Comparison of ENCODE assay signal across 1 cellular context in genomic region chr16:12609937-12610699, GRCh38.
A peak's percentile ranks its signal among the peaks of the same experiment; 100 is the strongest.
TF ChIP-seq lines count a peak whose summit lies in the region.

No MANE protein-coding gene starts in this region.

TF ChIP-seq in HepG2, 621 proteins besides CTCF, POLR2A, EP300 and RAD21 (continued from another document and continues in another):
- TF ChIP-seq ZNF704 (CRISPR knock-in tag; IDR thresholded peaks at IDR 0.05; ENCODE audit: borderline replicate concordance) (no peak), KLF13 (CRISPR knock-in tag; IDR thresholded peaks at IDR 0.05) (no peak), ARHGAP35 (CRISPR knock-in tag; IDR thresholded peaks at IDR 0.05; ENCODE audit: borderline replicate concordance) (no peak), SRF (IDR thresholded peaks at IDR 0.05; ENCODE audit: low read depth, low read length) (no peak), ELK4 (CRISPR knock-in tag; IDR thresholded peaks at IDR 0.05; ENCODE audit: borderline replicate concordance) (no peak), ZNF354B (CRISPR knock-in tag; IDR thresholded peaks at IDR 0.05) (no peak), RARG (CRISPR knock-in tag; IDR thresholded peaks at IDR 0.05; ENCODE audit: low read depth) (no peak), GMEB1 (CRISPR knock-in tag; IDR thresholded peaks at IDR 0.05; ENCODE audit: borderline replicate concordance) (no peak), ZXDC (CRISPR knock-in tag; IDR thresholded peaks at IDR 0.05) (no peak), YY1 (IDR thresholded peaks at IDR 0.05; ENCODE audit: insufficient read depth, insufficient replicate concordance, low read depth, low read length) (no peak), ZNF503 (CRISPR knock-in tag; IDR thresholded peaks at IDR 0.05) (no peak), BCL6 (CRISPR knock-in tag; IDR thresholded peaks at IDR 0.05) (no peak), NFKBIZ (CRISPR knock-in tag; IDR thresholded peaks at IDR 0.05) (no peak), ZNF768 (CRISPR knock-in tag; IDR thresholded peaks at IDR 0.05) (no peak), KLF15 (CRISPR knock-in tag; IDR thresholded peaks at IDR 0.05; ENCODE audit: borderline replicate concordance) (no peak), MIER3 (CRISPR knock-in tag; IDR thresholded peaks at IDR 0.05; ENCODE audit: borderline replicate concordance) (no peak), NFIB (CRISPR knock-in tag; IDR thresholded peaks at IDR 0.05; ENCODE audit: borderline replicate concordance) (no peak), PREB (CRISPR knock-in tag; IDR thresholded peaks at IDR 0.05) (no peak), ZSCAN21 (CRISPR knock-in tag; IDR thresholded peaks at IDR 0.05; ENCODE audit: borderline replicate concordance) (no peak), ZKSCAN1 (IDR thresholded peaks at IDR 0.05; ENCODE audit: low read length) (no peak), ZNF816 (CRISPR knock-in tag; IDR thresholded peaks at IDR 0.05; ENCODE audit: borderline replicate concordance) (0 out of 2 replicates have a peak, but pooled peaks have one; percentile 47), KLF16 (CRISPR knock-in tag; IDR thresholded peaks at IDR 0.05) (no peak), RAD51 (IDR thresholded peaks at IDR 0.05; ENCODE audit: borderline replicate concordance) (no peak), ZC3H4 (CRISPR knock-in tag; IDR thresholded peaks at IDR 0.05; ENCODE audit: borderline replicate concordance) (no peak), DZIP1 (CRISPR knock-in tag; IDR thresholded peaks at IDR 0.05) (no peak), SP140L (CRISPR knock-in tag; IDR thresholded peaks at IDR 0.05; ENCODE audit: borderline replicate concordance) (no peak), FOSL2 (CRISPR knock-in tag; IDR thresholded peaks at IDR 0.05) (peak; percentile 71), BRF2 (CRISPR knock-in tag; IDR thresholded peaks at IDR 0.05) (no peak), HOXA5 (CRISPR knock-in tag; IDR thresholded peaks at IDR 0.05) (no peak), HCFC1 (IDR thresholded peaks at IDR 0.05; ENCODE audit: low read depth, low read length) (no peak), DNMT1 (CRISPR knock-in tag; IDR thresholded peaks at IDR 0.05) (no peak), POLR2AphosphoS2 (IDR thresholded peaks at IDR 0.05; ENCODE audit: low read depth, low read length) (no peak), POGK (CRISPR knock-in tag; conservative IDR thresholded peaks at IDR 0.05) (no peak), STAT5B (CRISPR knock-in tag; IDR thresholded peaks at IDR 0.05) (no peak), ASH2L (IDR thresholded peaks at IDR 0.05; ENCODE audit: insufficient read length, low read depth, low read length) (no peak), ZNF740 (CRISPR knock-in tag; IDR thresholded peaks at IDR 0.05) (no peak), ZNF616 (CRISPR knock-in tag; IDR thresholded peaks at IDR 0.05; ENCODE audit: low read depth) (no peak), ATF6 (CRISPR knock-in tag; conservative IDR thresholded peaks at IDR 0.05) (no peak), MED13 (CRISPR knock-in tag; IDR thresholded peaks at IDR 0.05) (no peak), ARNT (IDR thresholded peaks at IDR 0.05) (no peak), FOXJ3 (CRISPR knock-in tag; IDR thresholded peaks at IDR 0.05; ENCODE audit: borderline replicate concordance) (no peak), SYNCRIP (IDR thresholded peaks at IDR 0.05; ENCODE audit: insufficient read depth, low read depth, low read length) (no peak), MED1 (CRISPR knock-in tag; IDR thresholded peaks at IDR 0.05) (peak; percentile 78), ZNF280B (CRISPR knock-in tag; IDR thresholded peaks at IDR 0.05; ENCODE audit: borderline replicate concordance) (no peak), ZFP62 (CRISPR knock-in tag; IDR thresholded peaks at IDR 0.05) (no peak), ZNF878 (CRISPR knock-in tag; IDR thresholded peaks at IDR 0.05) (no peak)
